In genomic region chr21:45859041-45859761, GRCh38 we compare ENCODE assay signal across 17 cellular contexts.
A peak's percentile ranks its signal among the peaks of the same experiment; 100 is the strongest.
DNase-seq lines count a peak whose midpoint lies in the region; ATAC-seq and TF ChIP-seq lines count a peak whose summit lies in the region.
"Had no signal": no experiment of that assay in that cellular context is flagged by ENCODE, and none has a peak within 500 bp of the region (broad histone marks: within the 10 kb centered on the region; RNA-seq: fewer than 3 reads in every experiment).

No MANE protein-coding gene starts in this region.

- H3K36me3 ChIP-seq in heart right ventricle (no peaks in the 10 kb centered on the region), neuronal stem cell (replicated peaks in 1 of 2; ENCODE audit: control insufficient read depth in 2 of 2, insufficient read depth in 2 of 2, low read length in 2 of 2) (no peaks in the 10 kb centered on the region)

- H3K79me1 ChIP-seq in neuronal stem cell (ENCODE audit: low read depth, low read length) = no peaks in the 10 kb centered on the region

- H4K91ac ChIP-seq in neuronal stem cell (ENCODE audit: low read depth, low read length, poor library complexity) = no peak overlapping the region

- no peak overlapping the region for H3K27ac ChIP-seq in heart right ventricle
- H3K27ac ChIP-seq in neuronal stem cell (replicated peaks; ENCODE audit: low read length) = no peak overlapping the region
- H3K27ac ChIP-seq: PC-9, SJSA1 had no signal

- TF ChIP-seq CTCF in heart right ventricle (IDR thresholded peaks at IDR 0.05) = no peak

- H3K18ac ChIP-seq in neuronal stem cell (ENCODE audit: low read length) = peak overlapping the region; percentile 84

- peak overlapping the region; percentile 71 for H2AK5ac ChIP-seq in neuronal stem cell (ENCODE audit: low read depth, low read length)

- ATAC-seq in heart right ventricle (no peak), HG03135 (IDR thresholded peaks at IDR 0.05; ENCODE audit: unreplicated experiment) (no peak), GM18868 (IDR thresholded peaks at IDR 0.05; ENCODE audit: unreplicated experiment) (no peak), HG02973 (IDR thresholded peaks at IDR 0.05; ENCODE audit: unreplicated experiment) (no peak)
- ATAC-seq: K562 had no signal

- no peak overlapping the region for H2BK5ac ChIP-seq in neuronal stem cell (ENCODE audit: low read length)

- intact Hi-C loops in cardiac septum (cut with DNase I) (no loop called here), heart right ventricle (cut with DNase I) (no loop called here)

- no peak overlapping the region for H4K8ac ChIP-seq in neuronal stem cell (ENCODE audit: low read depth, low read length)

- no peak overlapping the region for H2BK12ac ChIP-seq in neuronal stem cell (ENCODE audit: low read length)

- H3K27me3 ChIP-seq in heart right ventricle (peaks cover 0 to 17% (median 0%) of the 10 kb centered on the region in 7 donors), neuronal stem cell (ENCODE audit: control insufficient read depth in 3 of 3, insufficient read depth in 3 of 3, low read depth in 1 of 3, low read length in 3 of 3) (peaks cover 0 to 6% (median 0%) of the 10 kb centered on the region in 3 experiments)
- H3K27me3 ChIP-seq: SJSA1 had no signal

- no peak overlapping the region for H3K23ac ChIP-seq in neuronal stem cell (ENCODE audit: low read depth, low read length, poor library complexity)

- H3K9me3 ChIP-seq in heart right ventricle (no peaks in the 10 kb centered on the region), neuronal stem cell (replicated peaks in 1 of 2; ENCODE audit: control insufficient read depth in 2 of 2, insufficient read depth in 1 of 2, low read depth in 1 of 2, low read length in 2 of 2) (peaks cover 0 to 2% of the 10 kb centered on the region in 2 donors)
- H3K9me3 ChIP-seq: SJSA1 had no signal

- H3K9ac ChIP-seq in neuronal stem cell (ENCODE audit: low read depth, low read length, poor library complexity) = no peak overlapping the region

- DNase-seq in cardiac septum (ENCODE audit: low spot score) (peak; percentile 57), heart right ventricle (no peak), ecto neural progenitor cell (ENCODE audit: low spot score) (peak; percentile 42), neuronal stem cell (ENCODE audit: low spot score) (no peak)
- DNase-seq: COR-L47, EL, NCI-H1417, NCI-H187 treated with DMSO at 0.1 percent for 48 hours, NCI-H2171, NCI-H446 treated with DMSO at 0.1 percent for 48 hours, NCI-H748 treated with DMSO at 0.1 percent for 48 hours, PC-9 had no signal

- WGBS in heart right ventricle, 2 donors = 87 to 93% methylated on average over 21 of the region's 21 CpGs
- no CpG with 5 or more reads among the region's 21 CpGs for WGBS in neuronal stem cell (ENCODE audit: extremely low coverage in 2 of 2, insufficient read length in 2 of 2, insufficient replicate concordance in 1 of 2), 2 donors

- peak overlapping the region; percentile 11 for H2BK120ac ChIP-seq in neuronal stem cell (ENCODE audit: low read depth, low read length)

- H3K4me3 ChIP-seq in heart right ventricle = no peak overlapping the region
- H3K4me3 ChIP-seq in neuronal stem cell (ENCODE audit: low read length in 2 of 2) = no peak overlapping the region
- H3K4me3 ChIP-seq: K562, PC-9, SJSA1 had no signal

- H3K14ac ChIP-seq in neuronal stem cell (ENCODE audit: low read length) = no peak overlapping the region

- H3K4me2 ChIP-seq in neuronal stem cell (ENCODE audit: insufficient read depth, low read length, poor library complexity, severe bottlenecking) = no peak overlapping the region
- H3K4me2 ChIP-seq: PC-9 had no signal

- H3K4me1 ChIP-seq in heart right ventricle = no peaks in the 10 kb centered on the region
- H3K4me1 ChIP-seq in neuronal stem cell (ENCODE audit: control insufficient read depth in 2 of 2, insufficient read depth in 1 of 2, low read depth in 1 of 2, low read length in 2 of 2) = peaks cover 0 to 15% of the 10 kb centered on the region in 2 donors

- H3K4ac ChIP-seq in neuronal stem cell (ENCODE audit: low read length) = no peak overlapping the region

- H2AFZ ChIP-seq in neuronal stem cell (ENCODE audit: low read length) = no peak overlapping the region
- H2AFZ ChIP-seq: PC-9 had no signal

- H2BK15ac ChIP-seq in neuronal stem cell (ENCODE audit: low read length) = no peak overlapping the region

Comparison
In these comparisons a context has a peak if more than half of its experiments do, and no peak if none do; other contexts are left out.
1. DNase-seq: peak in cardiac septum (single experiment) and ecto neural progenitor cell (single experiment); none in heart right ventricle (0 of 2) and neuronal stem cell (single experiment).